ENCODE assay signal across 9 cellular contexts in the genomic region with DNA sequence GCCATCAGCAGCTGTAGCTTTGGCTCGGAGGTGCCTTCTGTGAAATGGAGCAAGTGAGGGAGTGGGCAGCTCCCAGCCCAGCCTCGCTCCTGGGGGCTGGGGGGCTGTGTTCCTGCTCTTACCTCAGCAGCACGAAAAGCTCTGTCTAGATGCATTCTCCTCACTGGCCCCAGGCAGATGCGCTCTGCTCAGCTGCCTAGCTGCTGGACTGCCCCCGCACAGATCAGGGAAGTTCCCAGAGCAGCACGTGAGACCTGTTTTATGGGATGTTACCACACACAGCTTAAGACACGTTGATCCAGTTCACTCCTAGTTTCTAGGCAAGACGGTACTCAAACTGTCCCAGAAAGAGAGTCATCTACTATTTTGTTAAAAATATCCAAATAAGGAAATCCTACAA.
DNase-seq lines count a peak whose midpoint lies in the region; ATAC-seq and TF ChIP-seq lines count a peak whose summit lies in the region.
"Had no signal": no experiment of that assay in that cellular context is flagged by ENCODE, and none has a peak within 500 bp of the region (broad histone marks: within the 10 kb centered on the region; RNA-seq: fewer than 3 reads in every experiment).

No MANE protein-coding gene starts in this region.

- TF ChIP-seq CTCF in epithelial cell of esophagus (IDR thresholded peaks at IDR 0.05; ENCODE audit: insufficient read depth, low read depth, low read length, missing control alignments), result no peak

- H3K4me3 ChIP-seq in epithelial cell of esophagus (ENCODE audit: low read length), result no peak overlapping the region
- H3K4me3 ChIP-seq: lung had no signal

- ATAC-seq in GM18511 (IDR thresholded peaks at IDR 0.05; ENCODE audit: unreplicated experiment), result no peak

- DNase-seq in activated naive CD4-positive, alpha-beta T cell treated with Interleukin-2 at 50 U/mL for 16 hours, result peak; percentile 67
- no peak for DNase-seq in activated naive CD4-positive, alpha-beta T cell (lab: John Stamatoyannopoulos, UW)
- DNase-seq in SIG-M5 treated with dmso at 0.1 percent for 504 hours (lab: John Stamatoyannopoulos, UW; ENCODE audit: unreplicated experiment), result peak; percentile 96
- DNase-seq in epithelial cell of esophagus (ENCODE audit: low read depth), result peak; percentile 80
- DNase-seq in stimulated activated CD4-positive, alpha-beta T cell treated with anti-CD3 and anti-CD28 coated beads, TNF-alpha, amount 100 ng/mL, for 24 hours (ENCODE audit: low read depth in 3 of 3), result peak in 2 of 3 experiments; percentile 37 to 48
- no peak for DNase-seq in pons (ENCODE audit: low spot score)
- no peak for DNase-seq in NCI-H1417 treated with DMSO at 0.1 percent for 48 hours (lab: John Stamatoyannopoulos, UW)

Comparison
In these comparisons a context has a peak if more than half of its experiments do, and no peak if none do; other contexts are left out.
1. DNase-seq: peak in activated naive CD4-positive, alpha-beta T cell treated with Interleukin-2 at 50 U/mL for 16 hours (single experiment), SIG-M5 treated with dmso at 0.1 percent for 504 hours (single experiment), epithelial cell of esophagus (single experiment) and stimulated activated CD4-positive, alpha-beta T cell treated with anti-CD3 and anti-CD28 coated beads, TNF-alpha, amount 100 ng/mL, for 24 hours (2 of 3); none in activated naive CD4-positive, alpha-beta T cell (0 of 4), pons (single experiment) and NCI-H1417 treated with DMSO at 0.1 percent for 48 hours (single experiment).